In genomic region chr17:41680426-41681040, GRCh38 we compare ENCODE assay signal across 18 cellular contexts. TPM values are rescaled to one million over a fixed set of nuclear protein-coding genes. Genes with fewer than 3 reads are reported as not detected.
DNase-seq lines count a peak whose midpoint lies in the region; ATAC-seq, FAIRE-seq and TF ChIP-seq lines count a peak whose summit lies in the region.
"Had no signal": no experiment of that assay in that cellular context is flagged by ENCODE, and none has a peak within 500 bp of the region (broad histone marks: within the 10 kb centered on the region; RNA-seq: fewer than 3 reads in every experiment).

No MANE protein-coding gene starts in this region.

- no TSS peak for BruUV-seq in K562 (replicated peaks; lab: Mats Ljungman, UMichigan)

- 0 out of 2 replicates have a peak, but pooled peaks cover 3% of the 10 kb centered on the region for H3K9me3 ChIP-seq in K562 (replicated peaks; ENCODE audit: control insufficient read depth, insufficient read depth, low read depth, low read length)
- no peaks in the 10 kb centered on the region for H3K9me3 ChIP-seq in CD8-positive, alpha-beta T cell (ENCODE audit: low read length)

- FAIRE-seq in K562 (lab: Jason Lieb, UNC), result no peak

- H3K4me3 Mint-ChIP-seq in CD8-positive, alpha-beta T cell, result no peak overlapping the region
- H3K4me3 Mint-ChIP-seq: CD4-positive, alpha-beta T cell had no signal

- no peaks in the 10 kb centered on the region for H3K27me3 ChIP-seq in K562 (ENCODE audit: control insufficient read depth in 2 of 2, insufficient read depth in 2 of 2, low read length in 2 of 2)
- no peaks in the 10 kb centered on the region for H3K27me3 ChIP-seq in CD8-positive, alpha-beta T cell (ENCODE audit: insufficient read depth, low read length)

- no peak for TF ChIP-seq RAD21 in K562 (CRISPR knock-in tag; conservative IDR thresholded peaks at IDR 0.05 in 1 of 2, IDR thresholded peaks at IDR 0.05 in 1 of 2)

- POLR2A ChIA-PET in K562 (lab: Yijun Ruan, JAX), result interaction anchor here (0.6 to 9.1 kb wide), 4 partner anchors 10 to 82 kb away, joined by 3 to 406 read pairs (median 26); partner anchors contain the start of gene EIF1
- POLR2A ChIA-PET in CD8-positive, alpha-beta T cell (lab: Charles Lee), result interaction anchor here (1.2 to 5.6 kb wide), 3 partner anchors 10 to 15 kb away, joined by 4 to 159 read pairs (median 12); partner anchors contain the start of gene EIF1
- POLR2A ChIA-PET in HEK293T (lab: Yijun Ruan, JAX), result interaction anchor here (0.6 to 6.5 kb wide), 7 partner anchors 8 to 900 kb away, joined by 3 to 131 read pairs (median 4); partner anchors contain the start of genes EIF1 and ODAD4

- peak overlapping the region; percentile 59 for H3K27ac ChIP-seq in K562 (ENCODE audit: extremely low read depth, low read depth, low read length)
- no peak overlapping the region for H3K27ac ChIP-seq in CD8-positive, alpha-beta T cell (ENCODE audit: low read depth, low read length)

- CTCF ChIA-PET in K562 (lab: Yijun Ruan, JAX; ENCODE audit: low intra/inter-chr PET ratio) (no interaction called here), HEK293T (lab: Yijun Ruan, JAX) (interaction anchor here (0.5 to 1.2 kb wide), 5 partner anchors 9 to 27 kb away, joined by 3 to 6 read pairs (median 4); no protein-coding TSS in a partner anchor)
- CTCF ChIA-PET in CD8-positive, alpha-beta T cell (lab: Charles Lee), result interaction anchor here (0.6 to 6.8 kb wide), 7 partner anchors 9 to 32 kb away, joined by 3 to 72 read pairs (median 22); partner anchors contain the start of gene EIF1

- H3K4me1 Mint-ChIP-seq in CD8-positive, alpha-beta T cell (ENCODE audit: low read depth), result peaks cover 24% of the 10 kb centered on the region

- no peak for TF ChIP-seq CTCF in K562 (IDR thresholded peaks at IDR 0.05 in 2 of 3, conservative IDR thresholded peaks at IDR 0.05 in 1 of 3; ENCODE audit: insufficient read depth in 2 of 3, low read depth in 1 of 3, low read length in 3 of 3)
- TF ChIP-seq CTCF in CD8-positive, alpha-beta T cell (IDR thresholded peaks at IDR 0.05), result no peak

- H3K4me3 ChIP-seq in K562, result no peak overlapping the region
- no peak overlapping the region for H3K4me3 ChIP-seq in CD8-positive, alpha-beta T cell (ENCODE audit: low read depth, low read length)

- H3K9me3 Mint-ChIP-seq in CD8-positive, alpha-beta T cell, result no peaks in the 10 kb centered on the region
- H3K9me3 Mint-ChIP-seq: CD4-positive, alpha-beta T cell; effector memory CD8-positive, alpha-beta T cell had no signal

- peaks cover 28 to 41% of the 10 kb centered on the region in 2 experiments for H3K4me1 ChIP-seq in K562 (replicated peaks in 1 of 2; ENCODE audit: control insufficient read depth in 2 of 2, insufficient read depth in 2 of 2, low read length in 2 of 2)
- peaks cover 14% of the 10 kb centered on the region for H3K4me1 ChIP-seq in CD8-positive, alpha-beta T cell (ENCODE audit: insufficient read depth, low read length)

- intact Hi-C loops in K562 (cut with micrococcal nuclease), result no loop called here
- intact Hi-C loops in posterior cingulate gyrus (cut with DNase I), result no loop called here
- intact Hi-C loops in CD8-positive, alpha-beta T cell (cut with DNase I, micrococcal nuclease), result no loop called here

- in situ Hi-C loops in K562 (cut with MboI), result no loop called here

- no peaks in the 10 kb centered on the region for H3K36me3 ChIP-seq in K562 (ENCODE audit: control insufficient read depth, insufficient read depth, low read length)
- H3K36me3 ChIP-seq in CD8-positive, alpha-beta T cell (ENCODE audit: insufficient read depth, low read length), result no peaks in the 10 kb centered on the region

- 73% methylated on average over 10 of the region's 10 CpGs for WGBS in K562 (ENCODE audit: insufficient coverage, low coverage, missing lambda C conversion rate)

- ATAC-seq in K562, result no peak
- ATAC-seq in HG02623 (IDR thresholded peaks at IDR 0.05; ENCODE audit: unreplicated experiment), result no peak
- ATAC-seq in CD8-positive, alpha-beta T cell, result no peak
- ATAC-seq: effector memory CD8-positive, alpha-beta T cell; PC-3 had no signal

- H3K36me3 Mint-ChIP-seq in CD8-positive, alpha-beta T cell, result no peaks in the 10 kb centered on the region

- no peak overlapping the region; the same call in 1 of the 2 replicates for H3K4me2 ChIP-seq in K562 (ENCODE audit: insufficient read depth, low read length)

- no peaks in the 10 kb centered on the region for H3K79me2 ChIP-seq in K562 (ENCODE audit: control insufficient read depth, insufficient read depth, low read length)

- peak in 2 of 3 experiments; percentile 57 to 84 for DNase-seq in NCI-H1417 (lab: John Stamatoyannopoulos, UW)
- DNase-seq in NCI-H1417 treated with DMSO at 0.1 percent for 48 hours (lab: John Stamatoyannopoulos, UW), result no peak
- peak; percentile 5 for DNase-seq in NCI-H2196 treated with DMSO at 0.1 percent for 48 hours (lab: John Stamatoyannopoulos, UW; ENCODE audit: unreplicated experiment)
- DNase-seq in K562 (ENCODE audit: extremely low read depth in 1 of 4, low spot score in 3 of 4), result no peak
- DNase-seq in posterior cingulate gyrus, result peak in 8 of 10 donors; percentile 52 to 95 (median 66)
- no peak for DNase-seq in CD8-positive, alpha-beta T cell
- no peak for DNase-seq in HEK293T (ENCODE audit: extremely low spot score)
- DNase-seq: activated CD4-positive, CD25-positive, alpha-beta regulatory T cell treated with anti-CD3 and anti-CD28 coated beads, Interleukin-2, amount 50 U/mL, for 72 hours; CD4-positive, alpha-beta T cell; effector memory CD8-positive, alpha-beta T cell; GOT3; Karpas-422; NCI-H187 treated with DMSO at 0.1 percent for 48 hours; PC-3 had no signal

- H3K9ac ChIP-seq in K562 (ENCODE audit: insufficient read depth in 1 of 2, low read depth in 2 of 2, low read length in 2 of 2), result peak overlapping the region; percentile 24 to 79

- TF ChIP-seq EP300 in K562 (IDR thresholded peaks at IDR 0.05; ENCODE audit: low read length), result no peak

- peak overlapping the region; percentile 81 for H2AFZ ChIP-seq in K562 (ENCODE audit: low read depth, low read length)

- no peak overlapping the region for H3K27ac Mint-ChIP-seq in CD8-positive, alpha-beta T cell

- H4K20me1 ChIP-seq in K562 (replicated peaks; ENCODE audit: control insufficient read depth, insufficient read depth, low read length), result no peaks in the 10 kb centered on the region

- H3K9me1 ChIP-seq in K562 (ENCODE audit: control insufficient read depth, insufficient read depth, low read length), result no peaks in the 10 kb centered on the region

- H3K27me3 Mint-ChIP-seq in CD8-positive, alpha-beta T cell (ENCODE audit: low read depth), result no peaks in the 10 kb centered on the region
- H3K27me3 Mint-ChIP-seq: CD4-positive, alpha-beta T cell; effector memory CD8-positive, alpha-beta T cell had no signal

- TF ChIP-seq POLR2A in K562 (conservative IDR thresholded peaks at IDR 0.05), result no peak

RNA-seq across cellular contexts. Expression of gene EIF1, which starts 8.2 kb away (rescaled TPM):
- 298 and 342 TPM in 2 replicates for total RNA-seq in K562 (2011; cell fraction: chromatin; rRNA removed; ENCODE audit: low replicate concordance)
- total RNA-seq in K562 (2011; cell fraction: nucleolus; rRNA removed), result 197 and 220 TPM in 2 replicates
- 315 and 402 TPM in 2 replicates for total RNA-seq in K562 (2011; cell fraction: nucleoplasm; rRNA removed)
- 81.3 and 85.7 TPM in 2 replicates for total RNA-seq in K562 (2014; rRNA removed)
- total RNA-seq in K562 (2014; rRNA removed; fragmentation: Illumina TruSeq; extraction: Trizol), result 95.4 and 115 TPM in 2 replicates
- 67.0 and 77.8 TPM in 2 replicates for total RNA-seq in K562 (2015; rRNA removed; fragmentation: Illumina TruSeq; extraction: Trizol)
- total RNA-seq in K562 (2021), result 880 and 965 TPM in 2 replicates
- 255 and 320 TPM in 2 replicates for polyA plus RNA-seq in K562 (2011; rRNA removed)
- 104 and 119 TPM in 2 replicates for polyA plus RNA-seq in K562 (2011; cell fraction: cytosol; rRNA removed)
- polyA plus RNA-seq in K562 (2011; cell fraction: nucleus; rRNA removed), result 247 and 265 TPM in 2 replicates
- polyA plus RNA-seq in K562 (2012), result 675 and 2,132 TPM in 2 replicates
- 612 and 683 TPM in 2 replicates for polyA plus RNA-seq in K562 (2014; fragmentation: Illumina TruSeq; extraction: Trizol)
- polyA plus RNA-seq in K562 (2014; fragmentation: Nextera tagmentation; extraction: Ambion mirVana), result 1,000 to 10,000 TPM; 1,018 to 1,204 TPM
- 236 and 297 TPM in 2 replicates for polyA plus RNA-seq in K562 (2014; rRNA removed)
- 97.5 and 123 TPM in 2 replicates for polyA minus RNA-seq in K562 (2011; rRNA and poly(A)+ RNA removed)
- 123 and 125 TPM in 2 replicates for polyA minus RNA-seq in K562 (2011; cell fraction: cytosol; rRNA and poly(A)+ RNA removed)
- polyA minus RNA-seq in K562 (2011; cell fraction: nucleus; rRNA and poly(A)+ RNA removed), result 139 and 151 TPM in 2 replicates
- 1,000 to 10,000 TPM; 3,749 to 3,996 TPM for total RNA-seq in CD8-positive, alpha-beta T cell

RNA-seq across cellular contexts. Expression of gene GAST, which starts 31.6 kb away (rescaled TPM):
- not detected in 2 replicates for total RNA-seq in K562 (2011; cell fraction: chromatin; rRNA removed; ENCODE audit: low replicate concordance)
- total RNA-seq in K562 (2011; cell fraction: nucleolus; rRNA removed), result not detected in 2 replicates
- not detected in 2 replicates for total RNA-seq in K562 (2011; cell fraction: nucleoplasm; rRNA removed)
- total RNA-seq in K562 (2014; rRNA removed) (not detected in 2 replicates), K562 (2014; rRNA removed; fragmentation: Illumina TruSeq; extraction: Trizol) (not detected in 2 replicates), K562 (2015; rRNA removed; fragmentation: Illumina TruSeq; extraction: Trizol) (not detected in 2 replicates), K562 (2021) (not detected in 2 replicates)
- polyA plus RNA-seq in K562 (2011; rRNA removed) (not detected in 2 replicates), K562 (2014; fragmentation: Illumina TruSeq; extraction: Trizol) (not detected in 2 replicates), K562 (2014; fragmentation: Nextera tagmentation; extraction: Ambion mirVana) (not detected), K562 (2014; rRNA removed) (not detected in 2 replicates)
- polyA plus RNA-seq in K562 (2011; cell fraction: cytosol; rRNA removed), result not detected in 2 replicates
- not detected in 2 replicates for polyA plus RNA-seq in K562 (2011; cell fraction: nucleus; rRNA removed)
- not detected in 2 replicates for polyA plus RNA-seq in K562 (2012)
- polyA minus RNA-seq in K562 (2011; rRNA and poly(A)+ RNA removed), result not detected in 2 replicates
- polyA minus RNA-seq in K562 (2011; cell fraction: cytosol; rRNA and poly(A)+ RNA removed), result not detected in 2 replicates
- not detected in 2 replicates for polyA minus RNA-seq in K562 (2011; cell fraction: nucleus; rRNA and poly(A)+ RNA removed)
- not detected for total RNA-seq in CD8-positive, alpha-beta T cell
- total RNA-seq: A172; CD4-positive, alpha-beta T cell; lower leg skin; PC-3; skeletal muscle tissue had no signal

RNA-seq across cellular contexts. Expression of gene HAP1, which starts 53.9 kb away (rescaled TPM):
- 0.09 TPM in 1 of 2 replicates, not detected in the other for total RNA-seq in K562 (2011; cell fraction: chromatin; rRNA removed; ENCODE audit: low replicate concordance)
- total RNA-seq in K562 (2011; cell fraction: nucleolus; rRNA removed), result not detected in 2 replicates
- not detected in 2 replicates for total RNA-seq in K562 (2011; cell fraction: nucleoplasm; rRNA removed)
- total RNA-seq in K562 (2014; rRNA removed) (under 0.01 TPM in 1 of 2 replicates, not detected in the other), K562 (2014; rRNA removed; fragmentation: Illumina TruSeq; extraction: Trizol) (not detected in 2 replicates), K562 (2015; rRNA removed; fragmentation: Illumina TruSeq; extraction: Trizol) (0.04 TPM in 1 of 2 replicates, not detected in the other), K562 (2021) (0.09 TPM in 1 of 2 replicates, not detected in the other)
- polyA plus RNA-seq in K562 (2011; rRNA removed) (not detected in 2 replicates), K562 (2014; fragmentation: Illumina TruSeq; extraction: Trizol) (not detected in 2 replicates), K562 (2014; fragmentation: Nextera tagmentation; extraction: Ambion mirVana) (not detected), K562 (2014; rRNA removed) (not detected in 2 replicates)
- polyA plus RNA-seq in K562 (2011; cell fraction: cytosol; rRNA removed), result 0.04 TPM in 1 of 2 replicates, not detected in the other
- 0.07 and 0.15 TPM in 2 replicates for polyA plus RNA-seq in K562 (2011; cell fraction: nucleus; rRNA removed)
- 0.04 TPM in 1 of 2 replicates, not detected in the other for polyA plus RNA-seq in K562 (2012)
- polyA minus RNA-seq in K562 (2011; rRNA and poly(A)+ RNA removed), result not detected in 2 replicates
- polyA minus RNA-seq in K562 (2011; cell fraction: cytosol; rRNA and poly(A)+ RNA removed), result not detected in 2 replicates
- not detected in 2 replicates for polyA minus RNA-seq in K562 (2011; cell fraction: nucleus; rRNA and poly(A)+ RNA removed)
- not detected for total RNA-seq in CD8-positive, alpha-beta T cell
- total RNA-seq: skeletal muscle tissue had no signal

RNA-seq across cellular contexts. Expression of gene KRT17, which starts 56.2 kb away (rescaled TPM):
- total RNA-seq in K562 (2011; cell fraction: chromatin; rRNA removed; ENCODE audit: low replicate concordance), result not detected in 2 replicates
- not detected in 2 replicates for total RNA-seq in K562 (2011; cell fraction: nucleolus; rRNA removed)
- total RNA-seq in K562 (2011; cell fraction: nucleoplasm; rRNA removed), result not detected in 2 replicates
- total RNA-seq in K562 (2014; rRNA removed) (0.23 TPM in 1 of 2 replicates, not detected in the other), K562 (2014; rRNA removed; fragmentation: Illumina TruSeq; extraction: Trizol) (not detected in 2 replicates), K562 (2015; rRNA removed; fragmentation: Illumina TruSeq; extraction: Trizol) (not detected in 2 replicates), K562 (2021) (not detected in 2 replicates)
- polyA plus RNA-seq in K562 (2011; rRNA removed) (0.16 and 0.25 TPM in 2 replicates), K562 (2014; fragmentation: Illumina TruSeq; extraction: Trizol) (not detected in 2 replicates), K562 (2014; fragmentation: Nextera tagmentation; extraction: Ambion mirVana) (not detected), K562 (2014; rRNA removed) (not detected in 2 replicates)
- polyA plus RNA-seq in K562 (2011; cell fraction: cytosol; rRNA removed), result not detected in 2 replicates
- polyA plus RNA-seq in K562 (2011; cell fraction: nucleus; rRNA removed), result 0.18 TPM in 1 of 2 replicates, not detected in the other
- polyA plus RNA-seq in K562 (2012), result 0.44 TPM in 1 of 2 replicates, not detected in the other
- polyA minus RNA-seq in K562 (2011; rRNA and poly(A)+ RNA removed), result not detected in 2 replicates
- polyA minus RNA-seq in K562 (2011; cell fraction: cytosol; rRNA and poly(A)+ RNA removed), result 10.2 and 35.5 TPM in 2 replicates
- polyA minus RNA-seq in K562 (2011; cell fraction: nucleus; rRNA and poly(A)+ RNA removed), result 3.6 and 8.2 TPM in 2 replicates
- not detected for total RNA-seq in CD8-positive, alpha-beta T cell
- total RNA-seq: A172; CD4-positive, alpha-beta T cell had no signal

Comparison
In these comparisons a context has a peak if more than half of its experiments do, and no peak if none do; other contexts are left out.
1. DNase-seq: peak in NCI-H1417 (2 of 3), NCI-H2196 treated with DMSO at 0.1 percent for 48 hours (single experiment) and posterior cingulate gyrus (8 of 10); none in NCI-H1417 treated with DMSO at 0.1 percent for 48 hours (single experiment), K562 (0 of 4), CD8-positive, alpha-beta T cell (0 of 7) and HEK293T (single experiment).